ENCODE assay signal across 1 cellular context in genomic region chr20:48620486-48621255, GRCh38.
TF ChIP-seq lines count a peak whose summit lies in the region.

No MANE protein-coding gene starts in this region.

TF ChIP-seq in HepG2, 621 proteins besides CTCF, POLR2A, EP300 and RAD21 (continued from another document and continues in another):
- TF ChIP-seq AHDC1 (CRISPR knock-in tag; IDR thresholded peaks at IDR 0.05; ENCODE audit: borderline replicate concordance) (peak; percentile 70; the same call in 1 of the 2 replicates), KAT2B (IDR thresholded peaks at IDR 0.05; ENCODE audit: borderline replicate concordance, low read depth, low read length) (0 out of 2 replicates have a peak, but pooled peaks have one; percentile 6), CHD4 (IDR thresholded peaks at IDR 0.05; ENCODE audit: borderline replicate concordance, low read length) (peak; percentile 60; the same call in 1 of the 2 replicates), ZNF761 (CRISPR knock-in tag; conservative IDR thresholded peaks at IDR 0.05) (no peak; the same call in 1 of the 2 replicates), ZNF704 (CRISPR knock-in tag; IDR thresholded peaks at IDR 0.05; ENCODE audit: borderline replicate concordance) (no peak), ZNF317 (CRISPR knock-in tag; IDR thresholded peaks at IDR 0.05) (no peak; the same call in 1 of the 2 replicates), ZNF691 (CRISPR knock-in tag; IDR thresholded peaks at IDR 0.05; ENCODE audit: borderline replicate concordance, low read depth) (no peak), GATA4 (IDR thresholded peaks at IDR 0.05; ENCODE audit: borderline replicate concordance, low read depth) (no peak), ZNF550 (CRISPR knock-in tag; IDR thresholded peaks at IDR 0.05; ENCODE audit: borderline replicate concordance) (no peak), GPN1 (CRISPR knock-in tag; IDR thresholded peaks at IDR 0.05; ENCODE audit: borderline replicate concordance) (no peak), ZFP36L1 (CRISPR knock-in tag; IDR thresholded peaks at IDR 0.05) (no peak), CBFB (CRISPR knock-in tag; IDR thresholded peaks at IDR 0.05) (peak; percentile 72; the same call in 1 of the 2 replicates), THAP9 (CRISPR knock-in tag; IDR thresholded peaks at IDR 0.05; ENCODE audit: borderline replicate concordance) (no peak), ZNF597 (CRISPR knock-in tag; IDR thresholded peaks at IDR 0.05) (no peak), ARNT (IDR thresholded peaks at IDR 0.05) (no peak), LBX2 (CRISPR knock-in tag; IDR thresholded peaks at IDR 0.05; ENCODE audit: borderline replicate concordance) (no peak), NAIF1 (CRISPR knock-in tag; IDR thresholded peaks at IDR 0.05; ENCODE audit: borderline replicate concordance) (no peak), SNRNP70 (IDR thresholded peaks at IDR 0.05; ENCODE audit: low read depth, low read length) (no peak), ZHX2 (IDR thresholded peaks at IDR 0.05; ENCODE audit: low read depth) (no peak), ZHX2 (CRISPR knock-in tag; IDR thresholded peaks at IDR 0.05; ENCODE audit: borderline replicate concordance) (no peak; the same call in 1 of the 2 replicates), UBTF (CRISPR knock-in tag; IDR thresholded peaks at IDR 0.05) (peak; percentile 59), SIN3B (IDR thresholded peaks at IDR 0.05; ENCODE audit: low read length) (0 out of 2 replicates have a peak, but pooled peaks have one; percentile 22), CEBPZ (IDR thresholded peaks at IDR 0.05; ENCODE audit: low read length) (no peak), ZNF672 (CRISPR knock-in tag; IDR thresholded peaks at IDR 0.05) (no peak), NCOA1 (CRISPR knock-in tag; IDR thresholded peaks at IDR 0.05) (no peak), ZNF563 (CRISPR knock-in tag; IDR thresholded peaks at IDR 0.05) (no peak), ZNF576 (CRISPR knock-in tag; IDR thresholded peaks at IDR 0.05) (no peak), ASH2L (IDR thresholded peaks at IDR 0.05; ENCODE audit: insufficient read length, low read depth, low read length) (peak; percentile 42), ZNF253 (CRISPR knock-in tag; IDR thresholded peaks at IDR 0.05; ENCODE audit: borderline replicate concordance) (no peak), SMARCE1 (IDR thresholded peaks at IDR 0.05; ENCODE audit: borderline replicate concordance) (no peak)
